ENCODE assay signal across 19 cellular contexts in genomic region chr16:58019866-58020538, GRCh38. TPM values are rescaled to one million over a fixed set of nuclear protein-coding genes. Genes with fewer than 3 reads are reported as not detected.
DNase-seq lines count a peak whose midpoint lies in the region; ATAC-seq and TF ChIP-seq lines count a peak whose summit lies in the region.
"Had no signal": no experiment of that assay in that cellular context is flagged by ENCODE, and none has a peak within 500 bp of the region (broad histone marks: within the 10 kb centered on the region; RNA-seq: fewer than 3 reads in every experiment).

No MANE protein-coding gene starts in this region.

- TF ChIP-seq CTCF in heart left ventricle (IDR thresholded peaks at IDR 0.05) (no peak), heart right ventricle (IDR thresholded peaks at IDR 0.05) (no peak), HCT116 (IDR thresholded peaks at IDR 0.05 in 2 of 3, conservative IDR thresholded peaks at IDR 0.05 in 1 of 3; ENCODE audit: borderline replicate concordance in 1 of 3, insufficient read depth in 1 of 3, low read depth in 2 of 3, low read length in 2 of 3) (no peak)

- intact Hi-C loops in heart left ventricle (cut with DNase I) (loop anchor here in 8 of 10 donors (2.0 to 10.0 kb wide), 9 partner anchors 101 to 465 kb away; partner anchors contain the start of gene CSNK2A2 (in 3 of the 8)), heart right ventricle (cut with DNase I) (loop anchor here in 9 of 10 donors (1.0 to 10.0 kb wide), 7 partner anchors 101 to 177 kb away; partner anchors contain the start of genes CSNK2A2 (in 5 of the 9) and CFAP20 (in 1 of the 9)), HCT116 (cut with micrococcal nuclease) (loop anchor here (1.0 to 10.0 kb wide), 6 partner anchors 102 to 737 kb away; partner anchors contain the start of gene CSNK2A2)

- H3K4me3 ChIP-seq in heart left ventricle (no peak overlapping the region), heart right ventricle (no peak overlapping the region), HCT116 (replicated peaks in 1 of 2; ENCODE audit: low read depth in 1 of 2, low read length in 2 of 2) (no peak overlapping the region)
- H3K4me3 ChIP-seq: GM23338 had no signal

- no peak overlapping the region for H2AFZ ChIP-seq in HCT116 (ENCODE audit: low read depth, low read length, poor library complexity, severe bottlenecking)
- H2AFZ ChIP-seq: GM23338 had no signal

- no TSS peak for BruUV-seq in HCT116 (replicated peaks; lab: Mats Ljungman, UMichigan)

- H3K27me3 ChIP-seq in heart left ventricle (peaks cover 0 to 3% (median 0%) of the 10 kb centered on the region in 9 donors), heart right ventricle (peaks cover 0 to 11% (median 0%) of the 10 kb centered on the region in 7 donors), HCT116 (ENCODE audit: insufficient read depth, low read length) (no peaks in the 10 kb centered on the region)
- H3K27me3 ChIP-seq: brain microvascular endothelial cell had no signal

- peak in 3 of 5 donors; percentile 6 to 23 (median 19) for DNase-seq in heart left ventricle
- no peak for DNase-seq in heart right ventricle
- no peak for DNase-seq in HCT116 (ENCODE audit: low read depth, low spot score)
- DNase-seq in effector memory CD8-positive, alpha-beta T cell = no peak
- no peak for DNase-seq in NCI-H2171 (lab: John Stamatoyannopoulos, UW)
- DNase-seq in NCI-H2227 (lab: John Stamatoyannopoulos, UW; ENCODE audit: unreplicated experiment) = no peak
- DNase-seq: NCI-H2107 had no signal

- H3K36me3 Mint-ChIP-seq in effector memory CD8-positive, alpha-beta T cell (ENCODE audit: insufficient read depth) = peaks cover 13% of the 10 kb centered on the region

- WGBS in heart left ventricle, 4 donors = 68 to 86% (median 82%) methylated on average over 6 to 8 of the region's 8 CpGs
- 81 to 83% methylated on average over 8 of the region's 8 CpGs for WGBS in heart right ventricle, 2 donors

- no peaks in the 10 kb centered on the region for H3K9me2 ChIP-seq in HCT116 (ENCODE audit: insufficient read depth)
- H3K9me2 ChIP-seq: SK-N-SH had no signal

- H3K9me3 Mint-ChIP-seq in effector memory CD8-positive, alpha-beta T cell = no peaks in the 10 kb centered on the region
- H3K9me3 Mint-ChIP-seq: GM23338 had no signal

- H3K4me3 Mint-ChIP-seq in effector memory CD8-positive, alpha-beta T cell = no peak overlapping the region
- H3K4me3 Mint-ChIP-seq: GM23338 had no signal

- H3K27ac ChIP-seq in heart left ventricle (no peak overlapping the region), heart right ventricle (no peak overlapping the region), HCT116 (ENCODE audit: low read depth, low read length) (0 out of 2 replicates have a peak overlapping the region, but pooled peaks have one; percentile 1)
- H3K27ac ChIP-seq: brain microvascular endothelial cell, WERI-Rb-1 had no signal

- POLR2A ChIA-PET in HCT116 (lab: Charles Lee) = no interaction called here

- H3K79me2 ChIP-seq in HCT116 (ENCODE audit: insufficient read depth, low read length) = no peaks in the 10 kb centered on the region

- H3K9ac ChIP-seq in HCT116 (ENCODE audit: low read length) = no peak overlapping the region
- H3K9ac ChIP-seq: SK-N-SH had no signal

- RAD21 ChIA-PET in HCT116 (lab: Charles Lee; ENCODE audit: low non-redundant PET in 1 of 2, low total read pairs in 2 of 2, uncharacterized antibody in 2 of 2, unreplicated experiment in 2 of 2) = no interaction called here

- peaks cover 13 to 16% of the 10 kb centered on the region in 2 donors for H3K4me1 Mint-ChIP-seq in effector memory CD8-positive, alpha-beta T cell (ENCODE audit: low read depth in 2 of 2)

- H3K36me3 ChIP-seq in heart left ventricle (peaks cover 0 to 48% (median 19%) of the 10 kb centered on the region in 9 donors), heart right ventricle (peaks cover 0 to 46% (median 0%) of the 10 kb centered on the region in 9 donors), HCT116 (ENCODE audit: control insufficient read depth in 1 of 2, insufficient read depth in 2 of 2, low read length in 2 of 2) (no peaks in the 10 kb centered on the region; a peak in 1 of 4 replicates)

- CTCF ChIA-PET in HCT116 (lab: Charles Lee) = interaction anchor here (0.9 kb wide), 1 partner anchor 102 kb away, joined by 4 read pairs; no protein-coding TSS in a partner anchor

- peaks cover 0 to 4% of the 10 kb centered on the region in 2 donors for H3K27me3 Mint-ChIP-seq in effector memory CD8-positive, alpha-beta T cell

- ATAC-seq in heart left ventricle (no peak), heart right ventricle (no peak), HCT116 (no peak), GM21447 (IDR thresholded peaks at IDR 0.05; ENCODE audit: unreplicated experiment) (no peak)
- peak; percentile 29 for ATAC-seq in effector memory CD8-positive, alpha-beta T cell (replicated peaks)
- ATAC-seq: right cardiac atrium had no signal

- TF ChIP-seq RAD21 in HCT116 (IDR thresholded peaks at IDR 0.05; ENCODE audit: low read depth) = no peak

- H3K27ac Mint-ChIP-seq in effector memory CD8-positive, alpha-beta T cell = peak overlapping the region; percentile 38 to 85
- H3K27ac Mint-ChIP-seq: GM23338 had no signal

- TF ChIP-seq POLR2A in heart left ventricle (IDR thresholded peaks at IDR 0.05) (no peak), HCT116 (IDR thresholded peaks at IDR 0.05; ENCODE audit: borderline replicate concordance, extremely low read depth, insufficient read depth, insufficient read length) (no peak)

- H3K9me3 ChIP-seq in heart left ventricle = no peaks in the 10 kb centered on the region
- H3K9me3 ChIP-seq in heart right ventricle = no peaks in the 10 kb centered on the region
- no peaks in the 10 kb centered on the region for H3K9me3 ChIP-seq in HCT116 (ENCODE audit: control insufficient read depth in 1 of 2, insufficient read depth in 1 of 2, low read depth in 1 of 2, low read length in 2 of 2)
- H3K9me3 ChIP-seq: SK-N-SH had no signal

- no peaks in the 10 kb centered on the region for H4K20me1 ChIP-seq in HCT116 (ENCODE audit: insufficient read depth)

- H3K4me1 ChIP-seq in heart left ventricle (peaks cover 14 to 53% (median 33%) of the 10 kb centered on the region in 12 donors), heart right ventricle (peaks cover 17 to 53% (median 43%) of the 10 kb centered on the region in 9 donors), HCT116 (ENCODE audit: control insufficient read depth in 1 of 2, insufficient read depth in 2 of 2, low read length in 2 of 2) (peaks cover 17 to 26% of the 10 kb centered on the region in 2 experiments; a peak in 3 of 4 replicates)

- no peak overlapping the region for H3K4me2 ChIP-seq in HCT116 (ENCODE audit: low read length)
- H3K4me2 ChIP-seq: GM23338, SK-N-SH had no signal

TF ChIP-seq in HCT116, 20 proteins besides CTCF, POLR2A, EP300 and RAD21 (continues in another document):
- TF ChIP-seq SRF (IDR thresholded peaks at IDR 0.05; ENCODE audit: low read depth) = no peak
- no peak for TF ChIP-seq MAX (IDR thresholded peaks at IDR 0.05)
- no peak for TF ChIP-seq TCF7L2 (IDR thresholded peaks at IDR 0.05; ENCODE audit: borderline replicate concordance, extremely low read depth, insufficient read depth, insufficient read length)
- TF ChIP-seq ZBTB33 (IDR thresholded peaks at IDR 0.05; ENCODE audit: extremely low read depth, insufficient replicate concordance, low read length) = no peak
- no peak for TF ChIP-seq EZH2phosphoT487 (IDR thresholded peaks at IDR 0.05; ENCODE audit: borderline replicate concordance)

RNA-seq across cellular contexts. Expression of gene MMP15, which starts 5.6 kb away (rescaled TPM):
- total RNA-seq in heart left ventricle (10 to 100 TPM; 24.2 to 84.7 (median 60.9) TPM), heart right ventricle (10 to 100 TPM; 38.2 to 88.4 (median 59.3) TPM), HCT116 (2021; ENCODE audit: unreplicated experiment) (38.5 TPM)
- polyA plus RNA-seq in heart left ventricle (10 to 100 TPM; 22.1 to 45.3 TPM), heart right ventricle (10 to 100 TPM; 24.4 to 31.4 TPM)
- polyA plus RNA-seq in HCT116 (2012) = 25.4 and 27.9 TPM in 2 replicates

RNA-seq across cellular contexts. Expression of gene USB1, which starts 18.8 kb away (rescaled TPM):
- total RNA-seq in heart left ventricle = 10 to 100 TPM; 20.3 to 61.9 (median 34.4) TPM
- 10 to 100 TPM; 25.5 to 60.7 TPM for polyA plus RNA-seq in heart left ventricle
- total RNA-seq in heart right ventricle = 10 to 100 TPM; 21.1 to 39.2 (median 31.5) TPM
- polyA plus RNA-seq in heart right ventricle = 10 to 100 TPM; 23.6 to 44.3 TPM
- 73.1 TPM for total RNA-seq in HCT116 (2021; ENCODE audit: unreplicated experiment)
- 52.4 and 54.0 TPM in 2 replicates for polyA plus RNA-seq in HCT116 (2012)

RNA-seq across cellular contexts. Expression of gene ZNF319, which starts 19.5 kb away (rescaled TPM):
- 10 to 100 TPM in 1 of 9 donors, 1 to 10 TPM in 8; 6.8 to 10.5 (median 8.6) TPM for total RNA-seq in heart left ventricle
- 1 to 10 TPM; 5.6 to 5.8 TPM for polyA plus RNA-seq in heart left ventricle
- total RNA-seq in heart right ventricle = 10 to 100 TPM in 1 of 10 donors, 1 to 10 TPM in 9; 5.0 to 11.3 (median 7.5) TPM
- polyA plus RNA-seq in heart right ventricle = 1 to 10 TPM; 3.5 to 4.3 TPM
- total RNA-seq in HCT116 (2021; ENCODE audit: unreplicated experiment) = 7.1 TPM
- polyA plus RNA-seq in HCT116 (2012) = 5.2 and 6.1 TPM in 2 replicates

RNA-seq across cellular contexts. Expression of gene CNGB1, which starts 49.1 kb away (rescaled TPM):
- total RNA-seq in heart left ventricle (not detected), heart right ventricle (not detected), HCT116 (2021; ENCODE audit: unreplicated experiment) (not detected)
- polyA plus RNA-seq in heart left ventricle (not detected), heart right ventricle (not detected)
- polyA plus RNA-seq in HCT116 (2012) = 0.01 TPM in 1 of 2 replicates, not detected in the other
- total RNA-seq: chondrocyte; glomerular endothelial cell; GM23338; lung microvascular endothelial cell; NCI-H460; right cardiac atrium; T-helper 2 cell treated with Interferon-gamma antibody and Interleukin-4, amounts not matched to agents 100 ng/mL and 5 ng/mL, for 36 hours had no signal
- polyA plus RNA-seq: AG04450, GM23338, right cardiac atrium had no signal

Comparison
In these comparisons a context has a peak if more than half of its experiments do, and no peak if none do; other contexts are left out.
1. DNase-seq: peak in heart left ventricle (3 of 5); none in heart right ventricle (0 of 2), HCT116 (single experiment), effector memory CD8-positive, alpha-beta T cell (0 of 3), NCI-H2171 (single experiment) and NCI-H2227 (single experiment).